Comparison of ENCODE assay signal across 22 cellular contexts in the genomic region with DNA sequence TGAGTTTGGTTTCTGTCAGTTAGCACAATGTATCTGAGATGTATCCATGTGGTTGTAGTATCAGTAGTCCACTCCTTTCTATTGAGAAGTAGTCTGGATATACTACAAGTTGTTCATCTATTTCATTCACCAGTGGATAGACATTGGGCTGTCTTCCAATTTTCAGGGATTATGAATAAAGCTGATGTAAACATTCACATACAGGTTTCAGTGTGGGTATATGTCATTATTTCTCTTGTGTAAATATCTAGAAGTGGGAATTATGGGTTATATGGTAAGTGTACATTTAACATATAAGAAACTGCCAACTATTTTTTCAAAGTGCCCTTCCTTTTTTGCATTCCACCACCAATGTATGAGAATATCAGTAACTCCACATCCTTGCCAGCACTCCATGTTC. TPM values are rescaled to one million over a fixed set of nuclear protein-coding genes. Genes with fewer than 3 reads are reported as not detected.
DNase-seq lines count a peak whose midpoint lies in the region; ATAC-seq, FAIRE-seq and TF ChIP-seq lines count a peak whose summit lies in the region.
"Had no signal": no experiment of that assay in that cellular context is flagged by ENCODE, and none has a peak within 500 bp of the region (broad histone marks: within the 10 kb centered on the region; RNA-seq: fewer than 3 reads in every experiment).

No MANE protein-coding gene starts in this region.

- ATAC-seq in activated naive CD8-positive, alpha-beta T cell treated with anti-CD3 and anti-CD28 coated beads, Interleukin-2, amount 50 U/mL, for 24 hours = no peak
- no peak for ATAC-seq in activated T-helper 17 cell treated with anti-CD3 and anti-CD28 coated beads, Interleukin-2, amount 50 U/mL, for 72 hours (replicated peaks)
- ATAC-seq: K562 had no signal

- FAIRE-seq in HTR-8/SVneo (lab: Jason Lieb, UNC) = no peak
- FAIRE-seq: GM19239, H1 had no signal

- H3K4me3 ChIP-seq in retinal pigment epithelial cell (ENCODE audit: low read length) = no peak overlapping the region
- H3K4me3 ChIP-seq: K562 had no signal

- peak overlapping the region; percentile 73 for H3K27ac Mint-ChIP-seq in activated naive CD8-positive, alpha-beta T cell treated with anti-CD3 and anti-CD28 coated beads, Interleukin-2, amount 50 U/mL, for 24 hours
- H3K27ac Mint-ChIP-seq in activated naive CD8-positive, alpha-beta T cell treated with anti-CD3 and anti-CD28 coated beads for 36 hours = no peak overlapping the region
- H3K27ac Mint-ChIP-seq in activated T-helper 17 cell treated with anti-CD3 and anti-CD28 coated beads, Interleukin-2, amount 50 U/mL, for 72 hours = peak overlapping the region; percentile 60

- H3K27me3 Mint-ChIP-seq in activated naive CD8-positive, alpha-beta T cell treated with anti-CD3 and anti-CD28 coated beads, Interleukin-2, amount 50 U/mL, for 24 hours = peaks cover 1% of the 10 kb centered on the region
- peaks cover under 1% of the 10 kb centered on the region for H3K27me3 Mint-ChIP-seq in activated naive CD8-positive, alpha-beta T cell treated with anti-CD3 and anti-CD28 coated beads for 36 hours
- H3K27me3 Mint-ChIP-seq in activated T-helper 17 cell treated with anti-CD3 and anti-CD28 coated beads, Interleukin-2, amount 50 U/mL, for 72 hours = no peaks in the 10 kb centered on the region

- H3K4me1 Mint-ChIP-seq in activated naive CD8-positive, alpha-beta T cell treated with anti-CD3 and anti-CD28 coated beads, Interleukin-2, amount 50 U/mL, for 24 hours = peaks cover 64% of the 10 kb centered on the region
- peaks cover 38% of the 10 kb centered on the region for H3K4me1 Mint-ChIP-seq in activated naive CD8-positive, alpha-beta T cell treated with anti-CD3 and anti-CD28 coated beads for 36 hours
- peaks cover 26% of the 10 kb centered on the region for H3K4me1 Mint-ChIP-seq in activated T-helper 17 cell treated with anti-CD3 and anti-CD28 coated beads, Interleukin-2, amount 50 U/mL, for 72 hours

- TF ChIP-seq CTCF in retinal pigment epithelial cell (conservative IDR thresholded peaks at IDR 0.05; ENCODE audit: low read depth, low read length) = no peak

- H3K4me3 Mint-ChIP-seq in activated naive CD8-positive, alpha-beta T cell treated with anti-CD3 and anti-CD28 coated beads, Interleukin-2, amount 50 U/mL, for 24 hours = no peak overlapping the region
- no peak overlapping the region for H3K4me3 Mint-ChIP-seq in activated naive CD8-positive, alpha-beta T cell treated with anti-CD3 and anti-CD28 coated beads for 36 hours
- no peak overlapping the region for H3K4me3 Mint-ChIP-seq in activated T-helper 17 cell treated with anti-CD3 and anti-CD28 coated beads, Interleukin-2, amount 50 U/mL, for 72 hours

- TF ChIP-seq POLR2A in erythroblast (IDR thresholded peaks at IDR 0.05; ENCODE audit: low read length) = no peak

- H3K36me3 Mint-ChIP-seq in activated naive CD8-positive, alpha-beta T cell treated with anti-CD3 and anti-CD28 coated beads, Interleukin-2, amount 50 U/mL, for 24 hours (ENCODE audit: low read depth) = no peaks in the 10 kb centered on the region
- no peaks in the 10 kb centered on the region for H3K36me3 Mint-ChIP-seq in activated naive CD8-positive, alpha-beta T cell treated with anti-CD3 and anti-CD28 coated beads for 36 hours
- H3K36me3 Mint-ChIP-seq in activated T-helper 17 cell treated with anti-CD3 and anti-CD28 coated beads, Interleukin-2, amount 50 U/mL, for 72 hours (ENCODE audit: low read depth) = no peaks in the 10 kb centered on the region

- no peaks in the 10 kb centered on the region for H3K9me3 Mint-ChIP-seq in activated naive CD8-positive, alpha-beta T cell treated with anti-CD3 and anti-CD28 coated beads, Interleukin-2, amount 50 U/mL, for 24 hours
- H3K9me3 Mint-ChIP-seq in activated naive CD8-positive, alpha-beta T cell treated with anti-CD3 and anti-CD28 coated beads for 36 hours = peaks cover 2% of the 10 kb centered on the region
- no peaks in the 10 kb centered on the region for H3K9me3 Mint-ChIP-seq in activated T-helper 17 cell treated with anti-CD3 and anti-CD28 coated beads, Interleukin-2, amount 50 U/mL, for 72 hours

- no peak for DNase-seq in activated naive CD8-positive, alpha-beta T cell treated with anti-CD3 and anti-CD28 coated beads, Interleukin-2, amount 50 U/mL, for 24 hours
- no peak for DNase-seq in activated naive CD8-positive, alpha-beta T cell treated with anti-CD3 and anti-CD28 coated beads for 36 hours
- DNase-seq in NCI-H69 (lab: John Stamatoyannopoulos, UW) (peak; percentile 39), retinal pigment epithelial cell (ENCODE audit: low read depth) (peak; percentile 32), erythroblast (lab: John Stamatoyannopoulos, UW) (no peak), HTR-8/SVneo (ENCODE audit: insufficient read length, low spot score) (no peak), CD1c-positive myeloid dendritic cell (ENCODE audit: extremely low spot score) (no peak)
- DNase-seq: AML-193, C1 segment of cervical spinal cord, EL, GF-D8, MM.1S, NCI-H1048, NCI-H1417 treated with DMSO at 0.1 percent for 48 hours, NCI-H187, NCI-H446, NCI-H526 treated with DMSO at 0.1 percent for 48 hours, SHP77 had no signal

RNA-seq across cellular contexts. Expression of gene PHLDA1, which starts 35.9 kb away (rescaled TPM):
- total RNA-seq in activated naive CD8-positive, alpha-beta T cell treated with anti-CD3 and anti-CD28 coated beads for 36 hours = 10 to 100 TPM; 41.5 to 41.9 TPM
- 10 to 100 TPM; 23.3 to 51.9 TPM for total RNA-seq in activated T-helper 17 cell treated with anti-CD3 and anti-CD28 coated beads, Interleukin-2, amount 50 U/mL, for 72 hours

Comparison
In these comparisons a context has a peak if more than half of its experiments do, and no peak if none do; other contexts are left out.
1. DNase-seq: peak in NCI-H69 (single experiment) and retinal pigment epithelial cell (single experiment); none in activated naive CD8-positive, alpha-beta T cell treated with anti-CD3 and anti-CD28 coated beads, Interleukin-2, amount 50 U/mL, for 24 hours (single experiment), activated naive CD8-positive, alpha-beta T cell treated with anti-CD3 and anti-CD28 coated beads for 36 hours (single experiment), erythroblast (0 of 2), HTR-8/SVneo (single experiment) and CD1c-positive myeloid dendritic cell (single experiment).